Comparison of ENCODE assay signal across 8 cellular contexts in genomic region chrX:115233497-115234219, GRCh38. TPM values are rescaled to one million over a fixed set of nuclear protein-coding genes. Genes with fewer than 3 reads are reported as not detected.
DNase-seq lines count a peak whose midpoint lies in the region; ATAC-seq and TF ChIP-seq lines count a peak whose summit lies in the region.

Gene LRCH2 (minus strand): TSS chrX:115234096. CDS start chrX:115234041, 55 bp downstream.

- no peak within 1 kb of the TSS for H2AK5ac ChIP-seq in mesenchymal stem cell (ENCODE audit: low read length, severe bottlenecking)

- H3K4me3 ChIP-seq in duodenal mucosa (ENCODE audit: low read depth in 1 of 2, low read length in 2 of 2) (peak within 1 kb of the TSS; percentile 40 to 48), mesenchymal stem cell (ENCODE audit: insufficient read depth in 1 of 2, low read depth in 1 of 2, low read length in 2 of 2) (peak within 1 kb of the TSS; percentile 81 to 88), vagina (peak within 1 kb of the TSS; percentile 52 to 55)

- H2BK12ac ChIP-seq in mesenchymal stem cell (ENCODE audit: low read length in 2 of 2) = peak within 1 kb of the TSS in 1 of 2 experiments; percentile 78

- peak; percentile 57 for DNase-seq in Right ventricle myocardium inferior (ENCODE audit: missing footprints)
- no peak for DNase-seq in cardiac septum (ENCODE audit: low spot score)
- peak; percentile 62 for DNase-seq in mesenchymal stem cell
- DNase-seq in vagina (ENCODE audit: extremely low spot score in 2 of 2) = no peak
- no peak for DNase-seq in KG1 (lab: John Stamatoyannopoulos, UW)
- DNase-seq in GM13977 (ENCODE audit: low spot score) = no peak

- no peak for TF ChIP-seq POLR2A in vagina (IDR thresholded peaks at IDR 0.05)

- H3K14ac ChIP-seq in mesenchymal stem cell (ENCODE audit: low read length in 2 of 2) = peak within 1 kb of the TSS in 1 of 2 experiments; percentile 91

- peak within 1 kb of the TSS; percentile 88 for H2AFZ ChIP-seq in mesenchymal stem cell (ENCODE audit: low read depth, low read length)

- intact Hi-C loops in Right ventricle myocardium inferior (cut with DNase I) (no loop called here), cardiac septum (cut with DNase I) (no loop called here), vagina (cut with DNase I) (no loop called here)

- peak within 1 kb of the TSS; percentile 83 for H4K91ac ChIP-seq in mesenchymal stem cell (ENCODE audit: low read length)

- 0% methylated on average over 22 of the region's 52 CpGs for WGBS in mesenchymal stem cell

- peak within 1 kb of the TSS; percentile 91 for H3K4me2 ChIP-seq in mesenchymal stem cell (ENCODE audit: low read length, poor library complexity, severe bottlenecking)

- H3K79me1 ChIP-seq in mesenchymal stem cell (replicated peaks; ENCODE audit: low read length, poor library complexity, severe bottlenecking) = no peaks in the 10 kb centered on the region

- H3K4me1 ChIP-seq in duodenal mucosa (ENCODE audit: control insufficient read depth in 1 of 2, insufficient read depth in 2 of 2, low read length in 2 of 2) (no peaks in the 10 kb centered on the region), mesenchymal stem cell (ENCODE audit: control insufficient read depth, insufficient read depth, low read depth, low read length) (no peaks in the 10 kb centered on the region), vagina (no peaks in the 10 kb centered on the region)

- no peak within 1 kb of the TSS for H3K9ac ChIP-seq in duodenal mucosa (ENCODE audit: low read depth in 1 of 2, low read length in 2 of 2)
- H3K9ac ChIP-seq in mesenchymal stem cell (ENCODE audit: low read length) = peak within 1 kb of the TSS; percentile 85

- TF ChIP-seq CTCF in vagina (IDR thresholded peaks at IDR 0.05) = no peak
- no peak for TF ChIP-seq CTCF in GM13977 (IDR thresholded peaks at IDR 0.05; ENCODE audit: extremely low read depth, insufficient read depth, missing control alignments)

- H2BK15ac ChIP-seq in mesenchymal stem cell (ENCODE audit: low read depth, poor library complexity, severe bottlenecking) = no peak within 1 kb of the TSS

- in situ Hi-C loops in GM13977 (cut with MboI; ENCODE audit: low pct_unique_long_range_greater_than_20kb, low sequenced_read_pairs, unreplicated experiment) = no loop called here

- H3K36me3 ChIP-seq in duodenal mucosa (ENCODE audit: control insufficient read depth in 1 of 2, insufficient read depth in 2 of 2, low read length in 2 of 2) = no peaks in the 10 kb centered on the region
- no peaks in the 10 kb centered on the region for H3K36me3 ChIP-seq in mesenchymal stem cell (ENCODE audit: control insufficient read depth in 1 of 2, insufficient read depth in 2 of 2, low read depth in 1 of 2, low read length in 2 of 2)
- H3K36me3 ChIP-seq in vagina = no peaks in the 10 kb centered on the region

- peak within 1 kb of the TSS; percentile 70 to 82 for H3K18ac ChIP-seq in mesenchymal stem cell (ENCODE audit: low read depth in 1 of 2, low read length in 2 of 2)

- H2BK5ac ChIP-seq in mesenchymal stem cell (ENCODE audit: low read depth, low read length, poor library complexity, severe bottlenecking) = no peak within 1 kb of the TSS

- H3K9me3 ChIP-seq in duodenal mucosa (ENCODE audit: control insufficient read depth in 1 of 2, low read length in 2 of 2) (no peaks in the 10 kb centered on the region), mesenchymal stem cell (ENCODE audit: control insufficient read depth, low read length) (no peaks in the 10 kb centered on the region), vagina (no peaks in the 10 kb centered on the region)

- no peak within 1 kb of the TSS for H4K8ac ChIP-seq in mesenchymal stem cell (ENCODE audit: low read length)

- peaks cover 0 to 9% of the 10 kb centered on the region in 2 donors for H3K27me3 ChIP-seq in duodenal mucosa (ENCODE audit: control insufficient read depth in 1 of 2, insufficient read depth in 2 of 2, low read length in 2 of 2)
- peaks cover 0 to 39% of the 10 kb centered on the region in 2 experiments for H3K27me3 ChIP-seq in mesenchymal stem cell (ENCODE audit: control insufficient read depth in 1 of 2, insufficient read depth in 1 of 2, low read length in 2 of 2)
- H3K27me3 ChIP-seq in vagina = no peaks in the 10 kb centered on the region

- peak within 1 kb of the TSS; percentile 49 for H2BK120ac ChIP-seq in mesenchymal stem cell (ENCODE audit: low read depth, low read length)

- peak within 1 kb of the TSS in 1 of 2 experiments; percentile 26 for H3K4ac ChIP-seq in mesenchymal stem cell (ENCODE audit: low read depth in 1 of 2, low read length in 2 of 2)

- ATAC-seq in Right ventricle myocardium inferior (peak; percentile 54), HG03342 (IDR thresholded peaks at IDR 0.05; ENCODE audit: unreplicated experiment) (no peak)

- no peak within 1 kb of the TSS for H3K27ac ChIP-seq in duodenal mucosa (ENCODE audit: low read depth, low read length)
- no peak within 1 kb of the TSS for H3K27ac ChIP-seq in mesenchymal stem cell (ENCODE audit: low read length, poor library complexity, severe bottlenecking)
- peak within 1 kb of the TSS; percentile 76 for H3K27ac ChIP-seq in vagina

- H3K23ac ChIP-seq in mesenchymal stem cell (ENCODE audit: low read length in 2 of 2) = peak within 1 kb of the TSS in 1 of 2 experiments; percentile 83

RNA-seq across cellular contexts. Expression of gene LRCH2, which starts in this region (rescaled TPM):
- total RNA-seq in Right ventricle myocardium inferior (1.4 TPM), cardiac septum (1.2 TPM), vagina (10.1 TPM)
- 7.1 TPM for polyA plus RNA-seq in mesenchymal stem cell (2013, experiment 1 of 2)
- polyA plus RNA-seq in mesenchymal stem cell (2013, experiment 2 of 2) = 7.3 TPM

Comparison
In these comparisons a context has a peak if more than half of its experiments do, and no peak if none do; other contexts are left out.
1. DNase-seq: peak in Right ventricle myocardium inferior (single experiment) and mesenchymal stem cell (single experiment); none in cardiac septum (single experiment), vagina (0 of 2), KG1 (single experiment) and GM13977 (single experiment).
2. Peak in every context shown above with its lines, with median percentiles within 50 percentile points of each other: H3K4me3 ChIP-seq.